In the genomic region with DNA sequence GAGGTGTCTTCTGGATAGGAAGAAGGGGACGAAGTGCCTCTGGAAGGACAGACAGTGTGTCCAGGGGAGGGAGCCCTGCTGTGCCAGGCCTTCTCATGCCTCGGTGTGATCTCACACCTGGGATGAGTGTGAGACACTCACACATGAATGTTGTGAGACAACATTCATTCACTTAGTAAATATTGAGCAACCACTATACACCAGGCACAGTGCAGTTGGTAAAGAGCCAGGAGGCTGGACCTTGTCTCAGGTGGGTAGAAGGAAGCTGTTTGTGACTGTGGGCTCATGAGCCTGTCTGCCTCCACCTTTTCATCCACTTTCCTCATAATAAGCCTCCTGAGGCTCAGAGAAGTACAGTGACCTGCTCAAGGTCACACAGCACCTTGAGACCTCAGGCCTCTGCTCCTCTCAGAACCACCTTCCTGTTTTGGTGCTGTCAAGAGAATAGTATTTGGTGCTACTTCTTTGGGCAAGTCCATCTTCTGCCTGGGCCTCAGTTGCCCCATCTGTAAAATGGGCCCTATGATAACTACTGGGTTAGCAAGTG, we compare ENCODE assay signal across 11 cellular contexts. TPM values are rescaled to one million over a fixed set of nuclear protein-coding genes. Genes with fewer than 3 reads are reported as not detected.
DNase-seq lines count a peak whose midpoint lies in the region; ATAC-seq lines count a peak whose summit lies in the region.
"Had no signal": no experiment of that assay in that cellular context is flagged by ENCODE, and none has a peak within 500 bp of the region (broad histone marks: within the 10 kb centered on the region; RNA-seq: fewer than 3 reads in every experiment).

No MANE protein-coding gene starts in this region.

- no peaks in the 10 kb centered on the region for H3K27me3 Mint-ChIP-seq in IgD-negative memory B cell
- H3K27me3 Mint-ChIP-seq in central memory CD8-positive, alpha-beta T cell, result no peaks in the 10 kb centered on the region
- H3K27me3 Mint-ChIP-seq in naive thymus-derived CD8-positive, alpha-beta T cell, result no peaks in the 10 kb centered on the region
- H3K27me3 Mint-ChIP-seq: progenitor cell of endocrine pancreas had no signal

- H3K4me1 Mint-ChIP-seq in IgD-negative memory B cell, result peaks cover 44 to 65% (median 51%) of the 10 kb centered on the region in 3 donors
- H3K4me1 Mint-ChIP-seq in central memory CD8-positive, alpha-beta T cell, result peaks cover 63% of the 10 kb centered on the region
- peaks cover 38 to 73% (median 59%) of the 10 kb centered on the region in 4 donors for H3K4me1 Mint-ChIP-seq in naive thymus-derived CD8-positive, alpha-beta T cell

- no peaks in the 10 kb centered on the region for H3K9me3 Mint-ChIP-seq in IgD-negative memory B cell
- H3K9me3 Mint-ChIP-seq in central memory CD8-positive, alpha-beta T cell, result no peaks in the 10 kb centered on the region
- no peaks in the 10 kb centered on the region for H3K9me3 Mint-ChIP-seq in naive thymus-derived CD8-positive, alpha-beta T cell

- peak overlapping the region; percentile 87 to 98 (median 95) for H3K27ac Mint-ChIP-seq in IgD-negative memory B cell
- H3K27ac Mint-ChIP-seq in central memory CD8-positive, alpha-beta T cell (ENCODE audit: low read depth), result peak overlapping the region; percentile 96
- peak overlapping the region; percentile 21 to 99 (median 87) for H3K27ac Mint-ChIP-seq in naive thymus-derived CD8-positive, alpha-beta T cell

- DNase-seq in COLO668 (lab: John Stamatoyannopoulos, UW; ENCODE audit: unreplicated experiment), result peak; percentile 14
- DNase-seq in central memory CD8-positive, alpha-beta T cell (ENCODE audit: low spot score in 2 of 2), result no peak
- no peak for DNase-seq in naive thymus-derived CD8-positive, alpha-beta T cell
- DNase-seq in NCI-H146 (lab: John Stamatoyannopoulos, UW), result no peak
- no peak for DNase-seq in NCI-H187 (lab: John Stamatoyannopoulos, UW)
- DNase-seq: NCI-H1105 treated with DMSO at 0.1 percent for 48 hours, Right ventricle myocardium superior had no signal

- POLR2A ChIA-PET in naive thymus-derived CD8-positive, alpha-beta T cell (lab: Charles Lee), result interaction anchor here (1.4 kb wide), 2 partner anchors 18 to 21 kb away, joined by 3 to 4 read pairs; a partner anchor contains a TSS

- H3K4me3 Mint-ChIP-seq in IgD-negative memory B cell, result peak overlapping the region in 2 of 4 donors; percentile 64 to 67
- H3K4me3 Mint-ChIP-seq in central memory CD8-positive, alpha-beta T cell, result peak overlapping the region; percentile 73
- peak overlapping the region in 3 of 10 donors; percentile 18 to 62 (median 62) for H3K4me3 Mint-ChIP-seq in naive thymus-derived CD8-positive, alpha-beta T cell

- H3K36me3 Mint-ChIP-seq in IgD-negative memory B cell, result peaks cover 2% of the 10 kb centered on the region
- H3K36me3 Mint-ChIP-seq in central memory CD8-positive, alpha-beta T cell (ENCODE audit: insufficient read depth), result peaks cover 15% of the 10 kb centered on the region
- peaks cover 0 to 17% (median 2%) of the 10 kb centered on the region in 3 donors for H3K36me3 Mint-ChIP-seq in naive thymus-derived CD8-positive, alpha-beta T cell

- ATAC-seq in central memory CD8-positive, alpha-beta T cell (replicated peaks; ENCODE audit: extremely low read depth, poor library complexity, severe bottlenecking), result no peak
- ATAC-seq in naive thymus-derived CD8-positive, alpha-beta T cell, result no peak
- ATAC-seq in HG03280 (IDR thresholded peaks at IDR 0.05; ENCODE audit: unreplicated experiment), result no peak
- no peak for ATAC-seq in HG02884 (IDR thresholded peaks at IDR 0.05; ENCODE audit: unreplicated experiment)

RNA-seq across cellular contexts. Expression of a gene that starts 20.9 kb away (rescaled TPM):
- 7.6 TPM for polyA plus RNA-seq in IgD-negative memory B cell
- total RNA-seq in naive thymus-derived CD8-positive, alpha-beta T cell, result 10 to 100 TPM; 43.1 to 43.7 TPM
- polyA plus RNA-seq in naive thymus-derived CD8-positive, alpha-beta T cell, result 1 to 10 TPM; 2.1 to 5.0 (median 3.0) TPM
